8 cellular contexts compared by ENCODE assay signal in genomic region chr5:60843693-60844428, GRCh38. TPM values are rescaled to one million over a fixed set of nuclear protein-coding genes. Genes with fewer than 3 reads are reported as not detected.
DNase-seq lines count a peak whose midpoint lies in the region; ATAC-seq and TF ChIP-seq lines count a peak whose summit lies in the region.

TSS of gene ELOVL7 (minus strand) at chr5:60844269. CDS start at chr5:60787397, 56,872 bp downstream.

- ATAC-seq in GM21825 (IDR thresholded peaks at IDR 0.05; ENCODE audit: unreplicated experiment) = peak; percentile 96

- no peak within 1 kb of the TSS for H3K27ac ChIP-seq in SJSA1
- H3K27ac ChIP-seq in brain microvascular endothelial cell = no peak within 1 kb of the TSS
- H3K27ac ChIP-seq in spleen = no peak within 1 kb of the TSS

- no peak for DNase-seq in GM12864 (ENCODE audit: low read depth)
- DNase-seq in Jurkat, Clone E6-1 (ENCODE audit: low read depth, low spot score) = peak; percentile 2
- peak; percentile 27 to 43 for DNase-seq in SJSA1 (ENCODE audit: low read depth in 1 of 2, low spot score in 2 of 2)
- no peak for DNase-seq in brain microvascular endothelial cell
- DNase-seq in islet precursor cell = peak; percentile 92
- DNase-seq in spleen = peak; percentile 80
- no peak for DNase-seq in NAMALWA (ENCODE audit: low spot score)

- in situ Hi-C loops in brain microvascular endothelial cell (cut with HindIII; ENCODE audit: low pct_ligation_motif_present, low sequenced_read_pairs) = no loop called here

- WGBS in spleen, 5 donors = 1 to 3% (median 1%) methylated on average over 59 to 98 of the region's 98 CpGs

- TF ChIP-seq CTCF in GM12864 (IDR thresholded peaks at IDR 0.05; ENCODE audit: low read depth, low read length, missing control alignments) (peak; percentile 20), brain microvascular endothelial cell (IDR thresholded peaks at IDR 0.05; ENCODE audit: low read depth, low read length, missing control alignments) (peak; percentile 12), spleen (IDR thresholded peaks at IDR 0.05 in 8 of 11, conservative IDR thresholded peaks at IDR 0.05 in 3 of 11) (no peak)

- H3K9me3 ChIP-seq in SJSA1 (replicated peaks) (no peaks in the 10 kb centered on the region), spleen (no peaks in the 10 kb centered on the region)

- H3K36me3 ChIP-seq in SJSA1 = no peaks in the 10 kb centered on the region
- no peaks in the 10 kb centered on the region for H3K36me3 ChIP-seq in brain microvascular endothelial cell (replicated peaks)
- H3K36me3 ChIP-seq in spleen = no peaks in the 10 kb centered on the region

- H3K27me3 ChIP-seq in SJSA1 (replicated peaks) (peaks cover 47% of the 10 kb centered on the region), brain microvascular endothelial cell (replicated peaks) (peaks cover 12% of the 10 kb centered on the region), spleen (replicated peaks in 1 of 7) (peaks cover 6 to 76% (median 31%) of the 10 kb centered on the region in 7 donors)

- no peak for TF ChIP-seq POLR2A in spleen (IDR thresholded peaks at IDR 0.05)

- intact Hi-C loops in spleen (cut with DNase I; ENCODE audit: low total_unique reads) = no loop called here

- H3K4me3 ChIP-seq in GM12864 (ENCODE audit: low read depth, low read length) = peak within 1 kb of the TSS; percentile 81
- peak within 1 kb of the TSS; percentile 34 for H3K4me3 ChIP-seq in Jurkat, Clone E6-1 (ENCODE audit: low read length)
- H3K4me3 ChIP-seq in SJSA1 = peak within 1 kb of the TSS; percentile 46
- peak within 1 kb of the TSS; percentile 61 for H3K4me3 ChIP-seq in brain microvascular endothelial cell (ENCODE audit: low read depth, low read length)
- H3K4me3 ChIP-seq in spleen = peak within 1 kb of the TSS; percentile 52 to 76 (median 62)

- H3K4me1 ChIP-seq in SJSA1 (replicated peaks) = peaks cover 16% of the 10 kb centered on the region
- H3K4me1 ChIP-seq in spleen = peaks cover 5 to 22% (median 15%) of the 10 kb centered on the region in 6 donors

RNA-seq across cellular contexts. Expression of gene ELOVL7, which starts in this region (rescaled TPM):
- polyA plus RNA-seq in Jurkat, Clone E6-1 (2012; ENCODE audit: insufficient read depth, insufficient read length) = 1.6 TPM
- 0.05 TPM in 1 of 2 replicates, not detected in the other for total RNA-seq in SJSA1 (2014; rRNA removed; shearing (Covaris generic))
- total RNA-seq in spleen = 1 to 10 TPM; 1.7 to 8.1 (median 3.1) TPM
- under 1 TPM; 0.43 to 0.52 (median 0.51) TPM for polyA plus RNA-seq in spleen

Comparison
In these comparisons a context has a peak if more than half of its experiments do, and no peak if none do; other contexts are left out.
1. Peak in DNase-seq and H3K4me3 ChIP-seq in SJSA1; RNA of the gene not detected or under 1 TPM.
2. DNase-seq: peak in Jurkat, Clone E6-1 (single experiment), islet precursor cell (single experiment) and spleen (single experiment); none in GM12864 (single experiment), brain microvascular endothelial cell (single experiment) and NAMALWA (single experiment).
3. CTCF ChIP-seq: peak in GM12864 (single experiment) and brain microvascular endothelial cell (single experiment); none in spleen (0 of 11).
4. Peak in every context shown above with its lines, with median percentiles within 50 percentile points of each other: H3K4me3 ChIP-seq.